ENCODE assay signal across 24 cellular contexts in genomic region chr5:5377780-5378179, GRCh38.
"Had no signal": no experiment of that assay in that cellular context is flagged by ENCODE, and none has a peak within 500 bp of the region (broad histone marks: within the 10 kb centered on the region; RNA-seq: fewer than 3 reads in every experiment).

No MANE protein-coding gene starts in this region.

- H3K9me3 ChIP-seq: esophagus muscularis mucosa, gastroesophageal sphincter, heart right ventricle, left lung, lower lobe of right lung, mucosa of descending colon had no signal

- H3K27me3 ChIP-seq: dorsolateral prefrontal cortex, esophagus muscularis mucosa, gastroesophageal sphincter, heart right ventricle, left lung had no signal

- H3K4me1 ChIP-seq: foreskin keratinocyte, left lung had no signal

- H3K4me3 ChIP-seq: coronary artery, dorsolateral prefrontal cortex, esophagus muscularis mucosa, gastroesophageal sphincter, heart right ventricle, left lung, lower lobe of right lung, mucosa of descending colon had no signal

- DNase-seq: dermis blood vessel endothelial cell; dorsolateral prefrontal cortex; effector CD4-positive, alpha-beta T cell; effector memory CD4-positive, alpha-beta T cell; foreskin keratinocyte; glutamatergic neuron; head of caudate nucleus; heart right ventricle; hippocampal formation; left cardiac atrium; left lung; left ventricle myocardium superior; lower lobe of right lung; mesenchymal stem cell; mucosa of descending colon; naive B cell had no signal

- ATAC-seq: foreskin keratinocyte, gastroesophageal sphincter, heart right ventricle, left cardiac atrium, left lung, left ventricle myocardium superior, lower lobe of right lung, mucosa of descending colon had no signal

- FAIRE-seq: colon, endothelial cell of umbilical vein, frontal cortex, islet of Langerhans, keratinocyte had no signal

- H3K36me3 ChIP-seq: esophagus muscularis mucosa, gastroesophageal sphincter, heart right ventricle, left lung, lower lobe of right lung had no signal

- H3K27ac ChIP-seq: coronary artery, esophagus muscularis mucosa, foreskin keratinocyte, gastroesophageal sphincter, heart right ventricle, left lung, lower lobe of right lung had no signal
